14 cellular contexts compared by ENCODE assay signal in the genomic region with DNA sequence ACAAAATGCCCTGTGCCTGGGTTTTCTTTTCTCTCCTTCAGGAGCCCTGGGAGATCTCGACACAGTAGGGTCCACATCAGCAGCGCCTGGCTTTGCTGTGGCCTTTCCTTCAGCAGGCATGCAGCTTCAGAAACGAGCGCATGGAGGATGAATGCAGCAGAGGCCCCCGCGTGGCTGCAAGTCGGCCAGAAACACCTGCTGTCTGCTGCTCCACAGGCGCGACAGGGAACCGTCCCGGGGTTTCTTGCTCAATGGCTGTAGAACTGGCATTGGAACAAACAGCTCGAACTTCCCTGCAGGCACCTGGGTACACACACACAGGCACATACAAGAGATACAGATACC.
A peak's percentile ranks its signal among the peaks of the same experiment; 100 is the strongest.
DNase-seq lines count a peak whose midpoint lies in the region; ATAC-seq, FAIRE-seq and TF ChIP-seq lines count a peak whose summit lies in the region.
"Had no signal": no experiment of that assay in that cellular context is flagged by ENCODE, and none has a peak within 500 bp of the region (broad histone marks: within the 10 kb centered on the region; RNA-seq: fewer than 3 reads in every experiment).

No MANE protein-coding gene starts in this region.

- FAIRE-seq in small intestine (lab: Jason Lieb, UNC), result no peak

- peaks cover 6 to 20% of the 10 kb centered on the region in 2 donors for H3K4me1 ChIP-seq in small intestine (ENCODE audit: control insufficient read depth in 2 of 2, insufficient read depth in 1 of 2, low read depth in 1 of 2, low read length in 1 of 2)

- intact Hi-C loops in Right ventricle myocardium superior (cut with DNase I), result no loop called here

- no peaks in the 10 kb centered on the region for H3K9me3 ChIP-seq in small intestine (ENCODE audit: control insufficient read depth, low read depth)
- H3K9me3 ChIP-seq: ovary, transverse colon had no signal

- no peak for ATAC-seq in HG03025 (IDR thresholded peaks at IDR 0.05; ENCODE audit: low FRiP score, unreplicated experiment)
- no peak for ATAC-seq in Right ventricle myocardium superior (ENCODE audit: poor library complexity)

- TF ChIP-seq CTCF in choroid plexus epithelial cell (conservative IDR thresholded peaks at IDR 0.05; ENCODE audit: low read depth, low read length), result no peak

- H3K27ac ChIP-seq in small intestine (ENCODE audit: low read depth in 1 of 2, low read length in 1 of 2), result peak overlapping the region in 1 of 2 donors; percentile 82
- H3K27ac ChIP-seq: ovary, transverse colon had no signal

- whole genome bisulfite sequencing in small intestine, 3 donors, result 10 to 57% (median 42%) methylated on average over 12 of the region's 12 CpGs

- POLR2A ChIA-PET in activated CD4-positive, alpha-beta T cell treated with anti-CD3 and anti-CD28 coated beads, Interleukin-2, amount 10 ng/mL, durations not matched to agents 7 days and 5 days (lab: Charles Lee), result no interaction called here

- no peaks in the 10 kb centered on the region for H3K27me3 ChIP-seq in small intestine (ENCODE audit: control insufficient read depth in 2 of 2, insufficient read depth in 2 of 2, low read length in 2 of 2)
- H3K27me3 ChIP-seq: ovary, transverse colon had no signal

- H3K4me3 ChIP-seq in choroid plexus epithelial cell (ENCODE audit: low read depth, low read length) (no peak overlapping the region), small intestine (ENCODE audit: low read depth in 1 of 2, low read length in 2 of 2) (no peak overlapping the region)
- H3K4me3 ChIP-seq: ovary, transverse colon had no signal

- H3K4me3 Mint-ChIP-seq in activated CD4-positive, alpha-beta T cell treated with anti-CD3 and anti-CD28 coated beads, Interleukin-2, amount 10 ng/mL, durations not matched to agents 7 days and 5 days, result no peak overlapping the region
- H3K4me3 Mint-ChIP-seq in T-helper 2 cell treated with Interferon-gamma antibody and Interleukin-4, amounts not matched to agents 5 μg/mL and 100 μg/mL, for 36 hours, result no peak overlapping the region
- H3K4me3 Mint-ChIP-seq: IgD-negative memory B cell, memory B cell had no signal

- H3K36me3 ChIP-seq in small intestine (ENCODE audit: control insufficient read depth in 2 of 2, insufficient read depth in 2 of 2, low read length in 2 of 2), result no peaks in the 10 kb centered on the region
- H3K36me3 ChIP-seq: ovary, transverse colon had no signal

- no peak overlapping the region for H3K27ac Mint-ChIP-seq in activated CD4-positive, alpha-beta T cell treated with anti-CD3 and anti-CD28 coated beads, Interleukin-2, amount 10 ng/mL, durations not matched to agents 7 days and 5 days
- H3K27ac Mint-ChIP-seq in T-helper 2 cell treated with Interferon-gamma antibody and Interleukin-4, amounts not matched to agents 5 μg/mL and 100 μg/mL, for 36 hours, result no peak overlapping the region
- H3K27ac Mint-ChIP-seq: IgD-negative memory B cell, memory B cell had no signal

- CTCF ChIA-PET in activated CD4-positive, alpha-beta T cell treated with anti-CD3 and anti-CD28 coated beads, Interleukin-2, amount 10 ng/mL, durations not matched to agents 7 days and 5 days (lab: Charles Lee), result interaction anchor here (1.4 kb wide), 1 partner anchor 11 kb away, joined by 3 read pairs; no protein-coding TSS in a partner anchor

- peak; percentile 8 for DNase-seq in activated CD4-positive, alpha-beta T cell treated with anti-CD3 and anti-CD28 coated beads, Interleukin-2, amount 10 ng/mL, durations not matched to agents 7 days and 5 days
- DNase-seq in activated CD4-positive, alpha-beta T cell treated with anti-CD3 and anti-CD28 coated beads for 4 hours, result no peak
- DNase-seq in NCI-H1694 (lab: John Stamatoyannopoulos, UW) (peak; percentile 41), choroid plexus epithelial cell (ENCODE audit: low read depth) (peak; percentile 5), small intestine (peak; percentile 42), Right ventricle myocardium superior (no peak)
- DNase-seq in T-helper 2 cell treated with Interferon-gamma antibody and Interleukin-4, amounts not matched to agents 5 μg/mL and 100 μg/mL, for 36 hours (ENCODE audit: low spot score), result no peak
- DNase-seq: activated CD4-positive, CD25-positive, alpha-beta regulatory T cell; aorta; ovary; transverse colon had no signal

- H3K4me1 Mint-ChIP-seq in activated CD4-positive, alpha-beta T cell treated with anti-CD3 and anti-CD28 coated beads, Interleukin-2, amount 10 ng/mL, durations not matched to agents 7 days and 5 days, result peaks cover 17% of the 10 kb centered on the region
- H3K4me1 Mint-ChIP-seq in T-helper 2 cell treated with Interferon-gamma antibody and Interleukin-4, amounts not matched to agents 5 μg/mL and 100 μg/mL, for 36 hours (ENCODE audit: low read depth), result peaks cover 2% of the 10 kb centered on the region

- H3K9me3 Mint-ChIP-seq in activated CD4-positive, alpha-beta T cell treated with anti-CD3 and anti-CD28 coated beads, Interleukin-2, amount 10 ng/mL, durations not matched to agents 7 days and 5 days, result no peaks in the 10 kb centered on the region
- no peaks in the 10 kb centered on the region for H3K9me3 Mint-ChIP-seq in T-helper 2 cell treated with Interferon-gamma antibody and Interleukin-4, amounts not matched to agents 5 μg/mL and 100 μg/mL, for 36 hours
- H3K9me3 Mint-ChIP-seq: memory B cell had no signal

- no peaks in the 10 kb centered on the region for H3K27me3 Mint-ChIP-seq in activated CD4-positive, alpha-beta T cell treated with anti-CD3 and anti-CD28 coated beads, Interleukin-2, amount 10 ng/mL, durations not matched to agents 7 days and 5 days
- peaks cover 7% of the 10 kb centered on the region for H3K27me3 Mint-ChIP-seq in T-helper 2 cell treated with Interferon-gamma antibody and Interleukin-4, amounts not matched to agents 5 μg/mL and 100 μg/mL, for 36 hours (ENCODE audit: low read depth)

- H3K36me3 Mint-ChIP-seq in activated CD4-positive, alpha-beta T cell treated with anti-CD3 and anti-CD28 coated beads, Interleukin-2, amount 10 ng/mL, durations not matched to agents 7 days and 5 days (ENCODE audit: low read depth), result no peaks in the 10 kb centered on the region
- H3K36me3 Mint-ChIP-seq in T-helper 2 cell treated with Interferon-gamma antibody and Interleukin-4, amounts not matched to agents 5 μg/mL and 100 μg/mL, for 36 hours (ENCODE audit: low read depth), result no peaks in the 10 kb centered on the region
- H3K36me3 Mint-ChIP-seq: IgD-negative memory B cell, memory B cell had no signal

Comparison
In these comparisons a context has a peak if more than half of its experiments do, and no peak if none do; other contexts are left out.
1. DNase-seq: peak in activated CD4-positive, alpha-beta T cell treated with anti-CD3 and anti-CD28 coated beads, Interleukin-2, amount 10 ng/mL, durations not matched to agents 7 days and 5 days (single experiment), NCI-H1694 (single experiment), choroid plexus epithelial cell (single experiment) and small intestine (single experiment); none in activated CD4-positive, alpha-beta T cell treated with anti-CD3 and anti-CD28 coated beads for 4 hours (0 of 2), Right ventricle myocardium superior (single experiment) and T-helper 2 cell treated with Interferon-gamma antibody and Interleukin-4, amounts not matched to agents 5 μg/mL and 100 μg/mL, for 36 hours (single experiment).